23 cellular contexts compared by ENCODE assay signal in the genomic region with DNA sequence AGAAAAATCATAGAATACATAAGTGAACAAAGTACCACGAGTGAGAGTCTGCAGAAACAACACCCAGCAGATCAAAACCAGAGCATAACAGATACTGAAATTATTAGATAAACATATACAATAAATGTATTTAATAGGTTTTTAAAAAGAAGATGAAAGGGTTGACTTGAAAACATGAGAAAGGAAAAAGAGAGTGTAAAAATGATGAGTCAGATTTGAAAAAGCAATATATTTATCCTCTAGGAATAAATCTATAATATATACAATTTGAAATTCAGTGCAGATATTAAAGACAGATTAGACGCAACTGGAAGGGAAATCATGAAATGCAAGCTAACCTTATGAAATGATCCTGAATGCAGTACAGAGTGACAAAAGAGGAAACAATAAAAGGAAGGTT.
"Had no signal": no experiment of that assay in that cellular context is flagged by ENCODE, and none has a peak within 500 bp of the region (broad histone marks: within the 10 kb centered on the region; RNA-seq: fewer than 3 reads in every experiment).

No MANE protein-coding gene starts in this region.

- H3K27ac ChIP-seq: heart left ventricle, neural progenitor cell, parathyroid adenoma, spleen, tibial nerve had no signal

- ATAC-seq: esophagus mucosa, heart left ventricle, natural killer cell, T-cell had no signal

- DNase-seq: activated CD4-positive, alpha-beta T cell treated with anti-CD3 and anti-CD28 coated beads for 4 hours; activated CD4-positive, alpha-beta T cell treated with anti-CD3 and anti-CD28 coated beads, Interleukin-2, amount 50 U/mL, for 48 hours; activated CD8-positive, alpha-beta memory T cell treated with anti-CD3 and anti-CD28 coated beads for 24 hours; activated effector memory CD4-positive, alpha-beta T cell treated with anti-CD3 and anti-CD28 coated beads, Interleukin-2, amount 50 U/mL, for 16 hours; activated naive CD4-positive, alpha-beta T cell treated with anti-CD3 and anti-CD28 coated beads for 36 hours; activated naive CD8-positive, alpha-beta T cell treated with anti-CD3 and anti-CD28 coated beads, Interleukin-2, amount 10 ng/mL, durations not matched to agents 7 days and 5 days; caudate nucleus; foreskin fibroblast; heart left ventricle; hypothalamus; immature natural killer cell; natural killer cell; occipital lobe; spleen; stimulated activated naive CD4-positive, alpha-beta T cell treated with Interleukin-2 at 50 U/mL for 16 hours; T-cell had no signal

- H3K27me3 Mint-ChIP-seq: memory B cell, T-cell had no signal

- H3K4me1 ChIP-seq: parathyroid adenoma had no signal

- H3K27me3 ChIP-seq: heart left ventricle, neural progenitor cell, right atrium auricular region, spleen, tibial nerve had no signal

- H3K27ac Mint-ChIP-seq: activated naive CD4-positive, alpha-beta T cell treated with anti-CD3 and anti-CD28 coated beads for 36 hours; activated naive CD8-positive, alpha-beta T cell treated with anti-CD3 and anti-CD28 coated beads, Interleukin-2, amount 10 ng/mL, durations not matched to agents 7 days and 5 days; immature natural killer cell; memory B cell; natural killer cell; neural progenitor cell; T-cell; T-helper 2 cell treated with Interferon-gamma antibody and Interleukin-4, amounts not matched to agents 5 μg/mL and 100 μg/mL, for 36 hours had no signal

- H3K4me3 Mint-ChIP-seq: activated naive CD4-positive, alpha-beta T cell treated with anti-CD3 and anti-CD28 coated beads for 36 hours; activated naive CD8-positive, alpha-beta T cell treated with anti-CD3 and anti-CD28 coated beads, Interleukin-2, amount 10 ng/mL, durations not matched to agents 7 days and 5 days; memory B cell; natural killer cell; neural progenitor cell; T-cell; T-helper 2 cell treated with Interferon-gamma antibody and Interleukin-4, amounts not matched to agents 5 μg/mL and 100 μg/mL, for 36 hours had no signal

- H3K36me3 Mint-ChIP-seq: immature natural killer cell, memory B cell, natural killer cell, neural progenitor cell, T-cell had no signal

- H3K9me3 ChIP-seq: heart left ventricle, right atrium auricular region, spleen, tibial nerve had no signal
